In the genomic region with DNA sequence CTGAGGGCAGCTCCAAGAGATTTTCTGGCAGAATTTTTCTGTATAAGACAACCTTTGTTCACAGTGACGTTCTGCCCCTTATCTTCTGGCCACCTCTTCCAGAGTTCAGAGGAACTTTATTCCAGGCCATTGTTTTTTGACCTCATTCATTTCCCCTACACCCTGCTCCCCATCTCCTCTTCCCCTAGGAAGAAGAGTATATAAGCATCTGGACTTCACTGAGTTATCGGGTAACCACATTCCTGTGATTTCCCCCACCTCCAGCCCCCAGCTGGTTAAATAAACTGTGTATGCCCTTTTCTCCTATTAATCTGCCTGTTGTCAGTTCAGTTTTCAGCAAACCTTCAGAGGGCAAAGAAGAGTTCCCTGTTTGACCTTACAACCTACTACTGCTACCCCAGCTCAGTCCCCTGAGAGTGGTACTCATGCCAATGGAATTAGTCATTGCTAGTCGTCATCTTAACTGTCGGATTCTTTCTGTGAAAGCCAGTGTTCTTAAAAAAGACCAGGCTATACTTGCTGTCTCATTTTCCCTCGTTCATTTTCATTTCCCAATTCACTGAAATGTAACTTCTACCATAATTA, we compare ENCODE assay signal across 1 cellular context.
A peak's percentile ranks its signal among the peaks of the same experiment; 100 is the strongest.
TF ChIP-seq lines count a peak whose summit lies in the region.

No MANE protein-coding gene starts in this region.

TF ChIP-seq in HepG2, 621 proteins besides CTCF, POLR2A, EP300 and RAD21 (continued from another document and continues in another):
- TF ChIP-seq KIAA2018 (CRISPR knock-in tag; IDR thresholded peaks at IDR 0.05; ENCODE audit: borderline replicate concordance) (no peak), EED (CRISPR knock-in tag; IDR thresholded peaks at IDR 0.05) (no peak), KDM5A (IDR thresholded peaks at IDR 0.05; ENCODE audit: borderline replicate concordance, low read length) (no peak), PAF1 (CRISPR knock-in tag; IDR thresholded peaks at IDR 0.05) (no peak), ZFAT (CRISPR knock-in tag; conservative IDR thresholded peaks at IDR 0.05) (no peak), ZNF343 (CRISPR knock-in tag; IDR thresholded peaks at IDR 0.05) (no peak), ZNF207 (IDR thresholded peaks at IDR 0.05; ENCODE audit: borderline replicate concordance) (no peak), ZMAT5 (CRISPR knock-in tag; IDR thresholded peaks at IDR 0.05; ENCODE audit: borderline replicate concordance, low read depth) (no peak), REL (CRISPR knock-in tag; conservative IDR thresholded peaks at IDR 0.05) (no peak), CHD4 (IDR thresholded peaks at IDR 0.05; ENCODE audit: borderline replicate concordance, low read length) (no peak), SALL1 (CRISPR knock-in tag; IDR thresholded peaks at IDR 0.05) (peak; percentile 34; the same call in 1 of the 2 replicates), ZNF3 (CRISPR knock-in tag; IDR thresholded peaks at IDR 0.05) (no peak), ZNF75D (CRISPR knock-in tag; IDR thresholded peaks at IDR 0.05; ENCODE audit: borderline replicate concordance) (no peak), ATRX (CRISPR knock-in tag; IDR thresholded peaks at IDR 0.05; ENCODE audit: borderline replicate concordance) (no peak), SSRP1 (CRISPR knock-in tag; IDR thresholded peaks at IDR 0.05) (no peak), ZNF790 (CRISPR knock-in tag; IDR thresholded peaks at IDR 0.05; ENCODE audit: borderline replicate concordance) (no peak), KMT2B (CRISPR knock-in tag; IDR thresholded peaks at IDR 0.05) (no peak), BORCS8-MEF2B (CRISPR knock-in tag; IDR thresholded peaks at IDR 0.05) (no peak), ELF1 (CRISPR knock-in tag; IDR thresholded peaks at IDR 0.05) (no peak), HOMEZ (CRISPR knock-in tag; IDR thresholded peaks at IDR 0.05; ENCODE audit: low read depth) (no peak), IRF2 (CRISPR knock-in tag; IDR thresholded peaks at IDR 0.05) (no peak), DPF2 (CRISPR knock-in tag; IDR thresholded peaks at IDR 0.05; ENCODE audit: borderline replicate concordance, low read depth) (peak; percentile 55; the same call in 1 of the 2 replicates), HIVEP1 (CRISPR knock-in tag; IDR thresholded peaks at IDR 0.05) (no peak), CBFB (CRISPR knock-in tag; IDR thresholded peaks at IDR 0.05) (no peak), CHCHD3 (CRISPR knock-in tag; IDR thresholded peaks at IDR 0.05) (no peak), HNRNPH1 (optimal IDR thresholded peaks at IDR 0.05; ENCODE audit: low read depth, low read length) (no peak), ZNF234 (CRISPR knock-in tag; conservative IDR thresholded peaks at IDR 0.05) (no peak), ZNF326 (CRISPR knock-in tag; IDR thresholded peaks at IDR 0.05; ENCODE audit: borderline replicate concordance) (no peak), FIP1L1 (IDR thresholded peaks at IDR 0.05; ENCODE audit: borderline replicate concordance, insufficient read depth, low read depth, low read length) (no peak), ZNF383 (CRISPR knock-in tag; IDR thresholded peaks at IDR 0.05; ENCODE audit: borderline replicate concordance) (no peak), ZNF180 (CRISPR knock-in tag; IDR thresholded peaks at IDR 0.05; ENCODE audit: borderline replicate concordance, low read depth) (no peak), HNRNPUL1 (IDR thresholded peaks at IDR 0.05; ENCODE audit: low read depth, low read length) (no peak), ZFP90 (CRISPR knock-in tag; IDR thresholded peaks at IDR 0.05; ENCODE audit: borderline replicate concordance) (no peak), SOX5 (CRISPR knock-in tag; IDR thresholded peaks at IDR 0.05; ENCODE audit: borderline replicate concordance) (peak; percentile 49; the same call in 1 of the 2 replicates), ZMYM4 (CRISPR knock-in tag; IDR thresholded peaks at IDR 0.05) (peak; percentile 20; the same call in 1 of the 2 replicates), ZNF232 (CRISPR knock-in tag; IDR thresholded peaks at IDR 0.05; ENCODE audit: borderline replicate concordance) (no peak), JUND (CRISPR knock-in tag; IDR thresholded peaks at IDR 0.05) (peak; percentile 90), ETV6 (CRISPR knock-in tag; conservative IDR thresholded peaks at IDR 0.05) (no peak), ZNF615 (CRISPR knock-in tag; IDR thresholded peaks at IDR 0.05; ENCODE audit: borderline replicate concordance) (no peak), PHF8 (CRISPR knock-in tag; IDR thresholded peaks at IDR 0.05) (no peak), ZSCAN30 (CRISPR knock-in tag; IDR thresholded peaks at IDR 0.05) (no peak), XRCC5 (optimal IDR thresholded peaks at IDR 0.05; ENCODE audit: low read length) (no peak), CENPX (CRISPR knock-in tag; IDR thresholded peaks at IDR 0.05) (no peak)
- TF ChIP-seq, protein P1, sequence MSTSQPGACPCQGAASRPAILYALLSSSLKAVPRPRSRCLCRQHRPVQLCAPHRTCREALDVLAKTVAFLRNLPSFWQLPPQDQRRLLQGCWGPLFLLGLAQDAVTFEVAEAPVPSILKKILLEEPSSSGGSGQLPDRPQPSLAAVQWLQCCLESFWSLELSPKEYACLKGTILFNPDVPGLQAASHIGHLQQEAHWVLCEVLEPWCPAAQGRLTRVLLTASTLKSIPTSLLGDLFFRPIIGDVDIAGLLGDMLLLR (CRISPR knock-in tag; IDR thresholded peaks at IDR 0.05) = no peak
- TF ChIP-seq, protein P2, sequence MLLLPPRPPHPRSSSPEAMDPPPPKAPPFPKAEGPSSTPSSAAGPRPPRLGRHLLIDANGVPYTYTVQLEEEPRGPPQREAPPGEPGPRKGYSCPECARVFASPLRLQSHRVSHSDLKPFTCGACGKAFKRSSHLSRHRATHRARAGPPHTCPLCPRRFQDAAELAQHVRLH (CRISPR knock-in tag; IDR thresholded peaks at IDR 0.05; ENCODE audit: borderline replicate concordance, low read depth) = no peak
- TF ChIP-seq, protein P3, sequence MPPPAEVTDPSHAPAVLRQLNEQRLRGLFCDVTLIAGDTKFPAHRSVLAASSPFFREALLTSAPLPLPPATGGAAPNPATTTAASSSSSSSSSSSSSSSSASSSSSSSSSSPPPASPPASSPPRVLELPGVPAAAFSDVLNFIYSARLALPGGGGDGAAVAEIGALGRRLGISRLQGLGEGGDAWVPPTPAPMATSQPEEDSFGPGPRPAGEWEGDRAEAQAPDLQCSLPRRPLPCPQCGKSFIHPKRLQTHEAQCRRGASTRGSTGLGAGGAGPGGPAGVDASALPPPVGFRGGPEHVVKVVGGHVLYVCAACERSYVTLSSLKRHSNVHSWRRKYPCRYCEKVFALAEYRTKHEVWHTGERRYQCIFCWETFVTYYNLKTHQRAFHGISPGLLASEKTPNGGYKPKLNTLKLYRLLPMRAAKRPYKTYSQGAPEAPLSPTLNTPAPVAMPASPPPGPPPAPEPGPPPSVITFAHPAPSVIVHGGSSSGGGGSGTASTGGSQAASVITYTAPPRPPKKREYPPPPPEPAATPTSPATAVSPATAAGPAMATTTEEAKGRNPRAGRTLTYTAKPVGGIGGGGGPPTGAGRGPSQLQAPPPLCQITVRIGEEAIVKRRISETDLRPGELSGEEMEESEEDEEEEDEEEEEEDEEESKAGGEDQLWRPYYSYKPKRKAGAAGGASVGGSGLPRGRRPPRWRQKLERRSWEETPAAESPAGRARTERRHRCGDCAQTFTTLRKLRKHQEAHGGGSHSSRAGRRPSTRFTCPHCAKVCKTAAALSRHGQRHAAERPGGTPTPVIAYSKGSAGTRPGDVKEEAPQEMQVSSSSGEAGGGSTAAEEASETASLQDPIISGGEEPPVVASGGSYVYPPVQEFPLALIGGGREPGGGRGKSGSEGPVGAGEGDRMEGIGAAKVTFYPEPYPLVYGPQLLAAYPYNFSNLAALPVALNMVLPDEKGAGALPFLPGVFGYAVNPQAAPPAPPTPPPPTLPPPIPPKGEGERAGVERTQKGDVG (CRISPR knock-in tag; IDR thresholded peaks at IDR 0.05; ENCODE audit: borderline replicate concordance) = no peak
- TF ChIP-seq, protein P4, sequence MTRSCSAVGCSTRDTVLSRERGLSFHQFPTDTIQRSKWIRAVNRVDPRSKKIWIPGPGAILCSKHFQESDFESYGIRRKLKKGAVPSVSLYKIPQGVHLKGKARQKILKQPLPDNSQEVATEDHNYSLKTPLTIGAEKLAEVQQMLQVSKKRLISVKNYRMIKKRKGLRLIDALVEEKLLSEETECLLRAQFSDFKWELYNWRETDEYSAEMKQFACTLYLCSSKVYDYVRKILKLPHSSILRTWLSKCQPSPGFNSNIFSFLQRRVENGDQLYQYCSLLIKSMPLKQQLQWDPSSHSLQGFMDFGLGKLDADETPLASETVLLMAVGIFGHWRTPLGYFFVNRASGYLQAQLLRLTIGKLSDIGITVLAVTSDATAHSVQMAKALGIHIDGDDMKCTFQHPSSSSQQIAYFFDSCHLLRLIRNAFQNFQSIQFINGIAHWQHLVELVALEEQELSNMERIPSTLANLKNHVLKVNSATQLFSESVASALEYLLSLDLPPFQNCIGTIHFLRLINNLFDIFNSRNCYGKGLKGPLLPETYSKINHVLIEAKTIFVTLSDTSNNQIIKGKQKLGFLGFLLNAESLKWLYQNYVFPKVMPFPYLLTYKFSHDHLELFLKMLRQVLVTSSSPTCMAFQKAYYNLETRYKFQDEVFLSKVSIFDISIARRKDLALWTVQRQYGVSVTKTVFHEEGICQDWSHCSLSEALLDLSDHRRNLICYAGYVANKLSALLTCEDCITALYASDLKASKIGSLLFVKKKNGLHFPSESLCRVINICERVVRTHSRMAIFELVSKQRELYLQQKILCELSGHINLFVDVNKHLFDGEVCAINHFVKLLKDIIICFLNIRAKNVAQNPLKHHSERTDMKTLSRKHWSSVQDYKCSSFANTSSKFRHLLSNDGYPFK (CRISPR knock-in tag; IDR thresholded peaks at IDR 0.05; ENCODE audit: borderline replicate concordance) = no peak
- TF ChIP-seq, protein P5, sequence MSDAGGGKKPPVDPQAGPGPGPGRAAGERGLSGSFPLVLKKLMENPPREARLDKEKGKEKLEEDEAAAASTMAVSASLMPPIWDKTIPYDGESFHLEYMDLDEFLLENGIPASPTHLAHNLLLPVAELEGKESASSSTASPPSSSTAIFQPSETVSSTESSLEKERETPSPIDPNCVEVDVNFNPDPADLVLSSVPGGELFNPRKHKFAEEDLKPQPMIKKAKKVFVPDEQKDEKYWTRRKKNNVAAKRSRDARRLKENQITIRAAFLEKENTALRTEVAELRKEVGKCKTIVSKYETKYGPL (CRISPR knock-in tag; IDR thresholded peaks at IDR 0.05) = no peak
